In genomic region chr1:236168716-236169429, GRCh38 we compare ENCODE assay signal across 9 cellular contexts. TPM values are rescaled to one million over a fixed set of nuclear protein-coding genes. Genes with fewer than 3 reads are reported as not detected.
DNase-seq lines count a peak whose midpoint lies in the region; ATAC-seq lines count a peak whose summit lies in the region.
"Had no signal": no experiment of that assay in that cellular context is flagged by ENCODE, and none has a peak within 500 bp of the region (broad histone marks: within the 10 kb centered on the region; RNA-seq: fewer than 3 reads in every experiment).

No MANE protein-coding gene starts in this region.

- ATAC-seq in HG03442 (IDR thresholded peaks at IDR 0.05; ENCODE audit: unreplicated experiment): peak; percentile 55
- ATAC-seq: T-helper 17 cell had no signal

- in situ Hi-C loops in KBM-7 (cut with MboI; ENCODE audit: low pct_unique_long_range_greater_than_20kb, low sequenced_read_pairs): no loop called here

- peak; percentile 67 for DNase-seq in ELR (ENCODE audit: low read depth)
- DNase-seq in amniotic epithelial cell (ENCODE audit: low read depth): peak; percentile 93
- DNase-seq in lung microvascular endothelial cell (ENCODE audit: low read depth in 2 of 2): peak; percentile 92 to 97
- DNase-seq in middle frontal gyrus (ENCODE audit: extremely low spot score, low spot score): no peak
- no peak for DNase-seq in OCI-M1 (lab: John Stamatoyannopoulos, UW)
- DNase-seq in KBM-7: no peak
- no peak for DNase-seq in islet precursor cell
- DNase-seq: T-helper 17 cell had no signal

RNA-seq across cellular contexts. Expression of gene GPR137B, which starts 26.5 kb away (rescaled TPM):
- total RNA-seq in lung microvascular endothelial cell: 4.4 and 12.1 TPM in 2 replicates

Comparison
In these comparisons a context has a peak if more than half of its experiments do, and no peak if none do; other contexts are left out.
1. DNase-seq: peak in ELR (single experiment), amniotic epithelial cell (single experiment) and lung microvascular endothelial cell (2 of 2); none in middle frontal gyrus (single experiment), OCI-M1 (single experiment), KBM-7 (single experiment) and islet precursor cell (single experiment).